Comparison of ENCODE assay signal across 8 cellular contexts in genomic region chr11:535519-536454, GRCh38. TPM values are rescaled to one million over a fixed set of nuclear protein-coding genes. Genes with fewer than 3 reads are reported as not detected.
DNase-seq lines count a peak whose midpoint lies in the region; ATAC-seq and TF ChIP-seq lines count a peak whose summit lies in the region.

Gene HRAS, minus strand, starts transcription at chr11:535576.

- H3K9me3 ChIP-seq in heart left ventricle: no peaks in the 10 kb centered on the region
- no peaks in the 10 kb centered on the region for H3K9me3 ChIP-seq in upper lobe of left lung

- H3K4me1 ChIP-seq in heart left ventricle: peaks cover 9 to 50% (median 32%) of the 10 kb centered on the region in 12 donors
- H3K4me1 ChIP-seq in upper lobe of left lung: peaks cover 31 to 49% (median 34%) of the 10 kb centered on the region in 4 donors

- CTCF ChIA-PET in T-cell (lab: Charles Lee): interaction anchor here in 1 of 2 donors (0.6 to 1.1 kb wide), 2 partner anchors 186 to 270 kb away, joined by 3 to 4 read pairs; no protein-coding TSS in a partner anchor

- no peak for TF ChIP-seq EP300 in upper lobe of left lung (IDR thresholded peaks at IDR 0.05)

- H3K27me3 ChIP-seq in heart left ventricle (peaks cover 3 to 19% (median 9%) of the 10 kb centered on the region in 9 donors), upper lobe of left lung (no peaks in the 10 kb centered on the region)

- peaks cover 6% of the 10 kb centered on the region for H3K36me3 Mint-ChIP-seq in T-cell

- H3K4me1 Mint-ChIP-seq in T-cell: peaks cover 5 to 29% (median 23%) of the 10 kb centered on the region in 3 donors

- peaks cover 0 to 29% (median 20%) of the 10 kb centered on the region in 9 donors for H3K36me3 ChIP-seq in heart left ventricle
- peaks cover 5 to 30% (median 22%) of the 10 kb centered on the region in 4 donors for H3K36me3 ChIP-seq in upper lobe of left lung

- H3K27ac Mint-ChIP-seq in T-cell: peak within 1 kb of the TSS; percentile 96 to 97

- POLR2A ChIA-PET in T-cell (lab: Charles Lee): interaction anchor here (0.6 to 1.0 kb wide), 2 partner anchors 304 to 329 kb away, joined by 3 to 7 read pairs; partner anchors contain the start of genes BET1L (in 1 of the 2) and RIC8A (in 1 of the 2)

- peak within 1 kb of the TSS; percentile 74 for H3K4me3 ChIP-seq in GM12865 (ENCODE audit: low read depth, low read length)
- H3K4me3 ChIP-seq in heart left ventricle: peak within 1 kb of the TSS; percentile 68 to 99 (median 86)
- H3K4me3 ChIP-seq in upper lobe of left lung: peak within 1 kb of the TSS; percentile 89 to 97 (median 91)

- ATAC-seq in HG02763 (IDR thresholded peaks at IDR 0.05; ENCODE audit: unreplicated experiment): peak; percentile 63
- peak; percentile 84 to 90 (median 86) for ATAC-seq in T-cell (replicated peaks in 1 of 4)
- peak; percentile 93 to 96 (median 94) for ATAC-seq in heart left ventricle
- ATAC-seq in upper lobe of left lung (ENCODE audit: low FRiP score in 2 of 2): peak; percentile 92 to 95

- no peaks in the 10 kb centered on the region for H3K27me3 Mint-ChIP-seq in T-cell

- TF ChIP-seq POLR2A in heart left ventricle (IDR thresholded peaks at IDR 0.05) (peak in 1 of 2 donors; percentile 92), upper lobe of left lung (IDR thresholded peaks at IDR 0.05) (peak in 3 of 4 donors; percentile 59 to 81 (median 63))

- H3K27ac ChIP-seq in adipose tissue (ENCODE audit: low read depth, low read length) (no peak within 1 kb of the TSS), heart left ventricle (peak within 1 kb of the TSS; percentile 40 to 92 (median 80)), upper lobe of left lung (peak within 1 kb of the TSS; percentile 77 to 89 (median 84))

- WGBS in adipose tissue, 3 donors: 2 to 3% (median 2%) methylated on average over 52 to 97 of the region's 97 CpGs
- 2 to 13% (median 5%) methylated on average over 27 to 97 of the region's 97 CpGs for WGBS in heart left ventricle, 4 donors
- WGBS in upper lobe of left lung, 2 donors: 3% methylated on average over 17 to 68 of the region's 97 CpGs

- no peaks in the 10 kb centered on the region for H3K9me3 Mint-ChIP-seq in T-cell

- intact Hi-C loops in heart left ventricle (cut with DNase I): no loop called here
- intact Hi-C loops in posterior vena cava (cut with DNase I): no loop called here

- H3K4me3 Mint-ChIP-seq in T-cell: peak within 1 kb of the TSS; percentile 86 to 94 (median 91)

- DNase-seq in GM12865 (ENCODE audit: low read depth) (peak; percentile 98), NCI-H1436 (lab: John Stamatoyannopoulos, UW) (peak; percentile 93), T-cell (peak; percentile 78 to 98 (median 92)), heart left ventricle (peak; percentile 94 to 98 (median 95)), posterior vena cava (ENCODE audit: low spot score) (peak; percentile 98), upper lobe of left lung (peak; percentile 95 to 99)

- no peak for TF ChIP-seq CTCF in GM12865 (IDR thresholded peaks at IDR 0.05; ENCODE audit: insufficient read depth, low read depth, low read length, missing control alignments)
- no peak for TF ChIP-seq CTCF in heart left ventricle (IDR thresholded peaks at IDR 0.05)
- TF ChIP-seq CTCF in upper lobe of left lung (IDR thresholded peaks at IDR 0.05): no peak

RNA-seq across cellular contexts. Expression of gene HRAS, which starts in this region (rescaled TPM):
- total RNA-seq in T-cell: 10 to 100 TPM; 27.6 to 53.4 (median 47.6) TPM
- 10 to 100 TPM; 34.1 to 76.3 (median 58.1) TPM for polyA plus RNA-seq in adipose tissue
- total RNA-seq in heart left ventricle: 10 to 100 TPM; 44.0 to 65.4 (median 55.6) TPM
- 10 to 100 TPM; 83.3 to 99.3 TPM for polyA plus RNA-seq in heart left ventricle
- 10 to 100 TPM; 37.2 to 48.5 TPM for total RNA-seq in posterior vena cava
- 10 to 100 TPM; 45.5 to 85.0 (median 59.9) TPM for total RNA-seq in upper lobe of left lung
